In genomic region chr22:29112102-29112501, GRCh38 we compare ENCODE assay signal across 24 cellular contexts. TPM values are rescaled to one million over a fixed set of nuclear protein-coding genes. Genes with fewer than 3 reads are reported as not detected.
DNase-seq lines count a peak whose midpoint lies in the region; ATAC-seq and TF ChIP-seq lines count a peak whose summit lies in the region.
"Had no signal": no experiment of that assay in that cellular context is flagged by ENCODE, and none has a peak within 500 bp of the region (broad histone marks: within the 10 kb centered on the region; RNA-seq: fewer than 3 reads in every experiment).

No MANE protein-coding gene starts in this region.

- H3K4me1 Mint-ChIP-seq in WTC11 = no peaks in the 10 kb centered on the region
- no peaks in the 10 kb centered on the region for H3K4me1 Mint-ChIP-seq in stimulated activated memory B cell treated with anti-CD40 and anti-IgM and Interleukin-4, amounts not matched to agents 10 μg/mL and 1 μg/mL and 100 μg/mL, for 72 hours
- H3K4me1 Mint-ChIP-seq: stimulated activated naive B cell treated with anti-CD40 and anti-IgM and Interleukin-4, amounts not matched to agents 10 μg/mL and 1 μg/mL and 100 μg/mL, for 72 hours had no signal

- no peak overlapping the region for H3K4me3 Mint-ChIP-seq in WTC11
- no peak overlapping the region for H3K4me3 Mint-ChIP-seq in stimulated activated memory B cell treated with anti-CD40 and anti-IgM and Interleukin-4, amounts not matched to agents 10 μg/mL and 1 μg/mL and 100 μg/mL, for 72 hours
- H3K4me3 Mint-ChIP-seq: activated CD8-positive, alpha-beta T cell treated with anti-CD3 and anti-CD28 coated beads, Interleukin-2, amount 10 ng/mL, durations not matched to agents 7 days and 5 days; activated naive CD8-positive, alpha-beta T cell treated with anti-CD3 and anti-CD28 coated beads, Interleukin-2, amount 10 ng/mL, durations not matched to agents 7 days and 5 days; brain; stimulated activated naive B cell treated with anti-CD40 and anti-IgM and Interleukin-4, amounts not matched to agents 10 μg/mL and 1 μg/mL and 100 μg/mL, for 72 hours; T-helper 1 cell treated with Interleukin-12 subunit alpha and Interleukin-12 subunit beta and Interleukin-4 antibody, amounts not matched to agents 30 μg/mL and 1 μg/mL, for 36 hours had no signal

- POLR2A ChIA-PET in WTC11 (lab: Charles Lee) = interaction anchor here (0.6 to 1.2 kb wide), 2 partner anchors 229 to 385 kb away, joined by 3 to 11 read pairs; partner anchors contain the start of gene ZNRF3

- DNase-seq in ELF-1 (ENCODE audit: low read depth, low spot score) = peak; percentile 27
- peak; percentile 56 for DNase-seq in H7
- DNase-seq in WTC11 (ENCODE audit: low spot score) = no peak
- peak; percentile 18 for DNase-seq in midbrain (lab: John Stamatoyannopoulos, UW)
- no peak for DNase-seq in amniotic stem cell (lab: John Stamatoyannopoulos, UW)
- no peak for DNase-seq in activated CD4-positive, alpha-beta T cell treated with anti-CD3 and anti-CD28 coated beads for 1 hour
- DNase-seq: activated CD8-positive, alpha-beta T cell treated with anti-CD3 and anti-CD28 coated beads, Interleukin-2, amount 10 ng/mL, durations not matched to agents 7 days and 5 days; activated naive CD8-positive, alpha-beta T cell treated with anti-CD3 and anti-CD28 coated beads, Interleukin-2, amount 10 ng/mL, durations not matched to agents 7 days and 5 days; foreskin fibroblast; GDM1; KBM-7; left cardiac atrium; NCI-H2107; stimulated activated CD4-positive, alpha-beta T cell treated with anti-CD3 and anti-CD28 coated beads, Interleukin-15, amount 100 ng/mL, for 24 hours; stimulated activated naive B cell treated with anti-CD40 and anti-IgM and Interleukin-4, amounts not matched to agents 10 μg/mL and 1 μg/mL and 100 μg/mL, for 72 hours; thyroid gland had no signal

- H3K27me3 ChIP-seq in H7 (ENCODE audit: control insufficient read depth, insufficient read depth, low read length) = no peaks in the 10 kb centered on the region
- H3K27me3 ChIP-seq: thyroid gland had no signal

- no peaks in the 10 kb centered on the region for H3K27me3 Mint-ChIP-seq in WTC11 (ENCODE audit: low read depth)
- H3K27me3 Mint-ChIP-seq in stimulated activated memory B cell treated with anti-CD40 and anti-IgM and Interleukin-4, amounts not matched to agents 10 μg/mL and 1 μg/mL and 100 μg/mL, for 72 hours = peaks cover 72% of the 10 kb centered on the region

- no peak for TF ChIP-seq CTCF in WTC11 (IDR thresholded peaks at IDR 0.05)

- H3K9me3 Mint-ChIP-seq in WTC11 = peaks cover 2% of the 10 kb centered on the region; the same call in 1 of the 2 replicates
- no peaks in the 10 kb centered on the region for H3K9me3 Mint-ChIP-seq in stimulated activated memory B cell treated with anti-CD40 and anti-IgM and Interleukin-4, amounts not matched to agents 10 μg/mL and 1 μg/mL and 100 μg/mL, for 72 hours
- H3K9me3 Mint-ChIP-seq: activated naive CD8-positive, alpha-beta T cell treated with anti-CD3 and anti-CD28 coated beads, Interleukin-2, amount 10 ng/mL, durations not matched to agents 7 days and 5 days; T-helper 1 cell treated with Interleukin-12 subunit alpha and Interleukin-12 subunit beta and Interleukin-4 antibody, amounts not matched to agents 30 μg/mL and 1 μg/mL, for 36 hours had no signal

- CTCF ChIA-PET in WTC11 (lab: Charles Lee) = interaction anchor here (0.7 to 4.3 kb wide), 9 partner anchors 23 to 257 kb away, joined by 3 to 27 read pairs (median 4); no protein-coding TSS in a partner anchor

- 0 out of 2 replicates have a peak, but pooled peaks have one; percentile 53 for ATAC-seq in WTC11
- no peak for ATAC-seq in stimulated activated memory B cell treated with anti-CD40 and anti-IgM and Interleukin-4, amounts not matched to agents 10 μg/mL and 1 μg/mL and 100 μg/mL, for 72 hours
- no peak for ATAC-seq in GM18907 (IDR thresholded peaks at IDR 0.05; ENCODE audit: unreplicated experiment)
- ATAC-seq: activated CD8-positive, alpha-beta T cell treated with anti-CD3 and anti-CD28 coated beads, Interleukin-2, amount 10 ng/mL, durations not matched to agents 7 days and 5 days; left cardiac atrium; Right ventricle myocardium inferior; stimulated activated naive B cell treated with anti-CD40 and anti-IgM and Interleukin-4, amounts not matched to agents 10 μg/mL and 1 μg/mL and 100 μg/mL, for 72 hours had no signal

- H3K36me3 Mint-ChIP-seq in WTC11 = no peaks in the 10 kb centered on the region
- no peaks in the 10 kb centered on the region for H3K36me3 Mint-ChIP-seq in stimulated activated memory B cell treated with anti-CD40 and anti-IgM and Interleukin-4, amounts not matched to agents 10 μg/mL and 1 μg/mL and 100 μg/mL, for 72 hours
- H3K36me3 Mint-ChIP-seq: activated naive CD8-positive, alpha-beta T cell treated with anti-CD3 and anti-CD28 coated beads, Interleukin-2, amount 10 ng/mL, durations not matched to agents 7 days and 5 days had no signal

- peak overlapping the region; percentile 65; the same call in 1 of the 2 replicates for H3K27ac Mint-ChIP-seq in WTC11
- no peak overlapping the region for H3K27ac Mint-ChIP-seq in stimulated activated memory B cell treated with anti-CD40 and anti-IgM and Interleukin-4, amounts not matched to agents 10 μg/mL and 1 μg/mL and 100 μg/mL, for 72 hours
- H3K27ac Mint-ChIP-seq: activated CD8-positive, alpha-beta T cell treated with anti-CD3 and anti-CD28 coated beads, Interleukin-2, amount 10 ng/mL, durations not matched to agents 7 days and 5 days; activated naive CD8-positive, alpha-beta T cell treated with anti-CD3 and anti-CD28 coated beads, Interleukin-2, amount 10 ng/mL, durations not matched to agents 7 days and 5 days; stimulated activated naive B cell treated with anti-CD40 and anti-IgM and Interleukin-4, amounts not matched to agents 10 μg/mL and 1 μg/mL and 100 μg/mL, for 72 hours; T-helper 1 cell treated with Interleukin-12 subunit alpha and Interleukin-12 subunit beta and Interleukin-4 antibody, amounts not matched to agents 30 μg/mL and 1 μg/mL, for 36 hours had no signal

- H3K36me3 ChIP-seq in H7 (replicated peaks; ENCODE audit: control insufficient read depth, insufficient read depth, low read length) = no peaks in the 10 kb centered on the region
- H3K36me3 ChIP-seq: thyroid gland had no signal

- H3K4me3 ChIP-seq in H7 (ENCODE audit: insufficient read depth, low read depth, low read length) = no peak overlapping the region
- H3K4me3 ChIP-seq: coronary artery, thyroid gland had no signal

TF ChIP-seq in WTC11, 78 proteins besides CTCF, POLR2A, EP300 and RAD21 (continues in another document):
- TF ChIP-seq GTF2I (CRISPR knock-in tag; conservative IDR thresholded peaks at IDR 0.05) (no peak), NR3C1 (CRISPR knock-in tag; conservative IDR thresholded peaks at IDR 0.05; ENCODE audit: low read depth) (no peak), NFYB (CRISPR knock-in tag; conservative IDR thresholded peaks at IDR 0.05; ENCODE audit: low read depth) (no peak), JAZF1 (CRISPR knock-in tag; IDR thresholded peaks at IDR 0.05) (no peak), PRDM15 (CRISPR knock-in tag; IDR thresholded peaks at IDR 0.05) (no peak)
- TF ChIP-seq, protein P1, sequence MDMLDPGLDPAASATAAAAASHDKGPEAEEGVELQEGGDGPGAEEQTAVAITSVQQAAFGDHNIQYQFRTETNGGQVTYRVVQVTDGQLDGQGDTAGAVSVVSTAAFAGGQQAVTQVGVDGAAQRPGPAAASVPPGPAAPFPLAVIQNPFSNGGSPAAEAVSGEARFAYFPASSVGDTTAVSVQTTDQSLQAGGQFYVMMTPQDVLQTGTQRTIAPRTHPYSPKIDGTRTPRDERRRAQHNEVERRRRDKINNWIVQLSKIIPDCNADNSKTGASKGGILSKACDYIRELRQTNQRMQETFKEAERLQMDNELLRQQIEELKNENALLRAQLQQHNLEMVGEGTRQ (CRISPR knock-in tag; IDR thresholded peaks at IDR 0.05) = no peak

RNA-seq across cellular contexts. Expression of gene KREMEN1, which starts 39.3 kb away (rescaled TPM):
- 1.8 and 2.4 TPM in 2 replicates for total RNA-seq in H7 (2014; rRNA removed; shearing (Covaris generic))
- 4.1 to 5.8 TPM (median 5.4 TPM) in 3 replicates for total RNA-seq in WTC11 (2021)

RNA-seq across cellular contexts. Expression of gene C22orf31, which starts 50.5 kb away (rescaled TPM):
- total RNA-seq in H7 (2014; rRNA removed; shearing (Covaris generic)) = not detected in 2 replicates
- total RNA-seq in WTC11 (2021) = not detected in 3 replicates
- total RNA-seq: activated CD8-positive, alpha-beta T cell treated with anti-CD3 and anti-CD28 coated beads, Interleukin-2, amount 10 ng/mL, durations not matched to agents 7 days and 5 days; activated naive CD8-positive, alpha-beta T cell treated with anti-CD3 and anti-CD28 coated beads, Interleukin-2, amount 10 ng/mL, durations not matched to agents 7 days and 5 days; left cardiac atrium; mononuclear cell; renal cortical epithelial cell; Right ventricle myocardium inferior; thyroid gland had no signal

Comparison
In these comparisons a context has a peak if more than half of its experiments do, and no peak if none do; other contexts are left out.
1. DNase-seq: peak in ELF-1 (single experiment), H7 (single experiment) and midbrain (single experiment); none in WTC11 (single experiment), amniotic stem cell (single experiment) and activated CD4-positive, alpha-beta T cell treated with anti-CD3 and anti-CD28 coated beads for 1 hour (single experiment).